Comparison of ENCODE assay signal across 1 cellular context in the genomic region with DNA sequence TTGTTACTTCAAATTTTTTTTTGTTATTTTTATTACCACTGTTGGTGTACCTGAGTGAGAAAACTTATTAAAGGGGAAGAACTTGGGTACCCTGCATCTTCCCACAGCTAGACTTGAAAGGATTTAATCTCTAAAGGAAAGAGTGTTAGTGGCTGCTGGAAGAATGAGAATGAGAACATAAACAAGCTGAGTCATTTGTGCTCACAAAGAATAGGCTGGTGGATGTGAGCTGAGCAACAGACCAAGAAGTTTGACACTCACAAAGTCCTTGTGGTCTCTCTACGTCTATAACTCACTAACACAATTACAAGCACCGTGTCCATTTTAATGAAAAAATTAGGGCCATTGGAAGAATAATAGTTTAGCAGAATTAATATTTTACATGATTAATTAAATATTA.
TF ChIP-seq lines count a peak whose summit lies in the region.

No MANE protein-coding gene starts in this region.

TF ChIP-seq in WTC11, 78 proteins besides CTCF, POLR2A, EP300 and RAD21 (continued from another document):
- TF ChIP-seq, protein P1, sequence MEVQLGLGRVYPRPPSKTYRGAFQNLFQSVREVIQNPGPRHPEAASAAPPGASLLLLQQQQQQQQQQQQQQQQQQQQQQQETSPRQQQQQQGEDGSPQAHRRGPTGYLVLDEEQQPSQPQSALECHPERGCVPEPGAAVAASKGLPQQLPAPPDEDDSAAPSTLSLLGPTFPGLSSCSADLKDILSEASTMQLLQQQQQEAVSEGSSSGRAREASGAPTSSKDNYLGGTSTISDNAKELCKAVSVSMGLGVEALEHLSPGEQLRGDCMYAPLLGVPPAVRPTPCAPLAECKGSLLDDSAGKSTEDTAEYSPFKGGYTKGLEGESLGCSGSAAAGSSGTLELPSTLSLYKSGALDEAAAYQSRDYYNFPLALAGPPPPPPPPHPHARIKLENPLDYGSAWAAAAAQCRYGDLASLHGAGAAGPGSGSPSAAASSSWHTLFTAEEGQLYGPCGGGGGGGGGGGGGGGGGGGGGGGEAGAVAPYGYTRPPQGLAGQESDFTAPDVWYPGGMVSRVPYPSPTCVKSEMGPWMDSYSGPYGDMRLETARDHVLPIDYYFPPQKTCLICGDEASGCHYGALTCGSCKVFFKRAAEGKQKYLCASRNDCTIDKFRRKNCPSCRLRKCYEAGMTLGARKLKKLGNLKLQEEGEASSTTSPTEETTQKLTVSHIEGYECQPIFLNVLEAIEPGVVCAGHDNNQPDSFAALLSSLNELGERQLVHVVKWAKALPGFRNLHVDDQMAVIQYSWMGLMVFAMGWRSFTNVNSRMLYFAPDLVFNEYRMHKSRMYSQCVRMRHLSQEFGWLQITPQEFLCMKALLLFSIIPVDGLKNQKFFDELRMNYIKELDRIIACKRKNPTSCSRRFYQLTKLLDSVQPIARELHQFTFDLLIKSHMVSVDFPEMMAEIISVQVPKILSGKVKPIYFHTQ (CRISPR knock-in tag; IDR thresholded peaks at IDR 0.05): no peak
- TF ChIP-seq FOXP1 (CRISPR knock-in tag; IDR thresholded peaks at IDR 0.05; ENCODE audit: borderline replicate concordance) (no peak), TEAD1 (CRISPR knock-in tag; IDR thresholded peaks at IDR 0.05) (no peak), ZNF232 (CRISPR knock-in tag; IDR thresholded peaks at IDR 0.05) (no peak), CREM (CRISPR knock-in tag; IDR thresholded peaks at IDR 0.05) (no peak), TCF7 (CRISPR knock-in tag; IDR thresholded peaks at IDR 0.05; ENCODE audit: low read depth) (no peak)
- TF ChIP-seq, protein P2, sequence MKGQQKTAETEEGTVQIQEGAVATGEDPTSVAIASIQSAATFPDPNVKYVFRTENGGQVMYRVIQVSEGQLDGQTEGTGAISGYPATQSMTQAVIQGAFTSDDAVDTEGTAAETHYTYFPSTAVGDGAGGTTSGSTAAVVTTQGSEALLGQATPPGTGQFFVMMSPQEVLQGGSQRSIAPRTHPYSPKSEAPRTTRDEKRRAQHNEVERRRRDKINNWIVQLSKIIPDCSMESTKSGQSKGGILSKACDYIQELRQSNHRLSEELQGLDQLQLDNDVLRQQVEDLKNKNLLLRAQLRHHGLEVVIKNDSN (CRISPR knock-in tag; IDR thresholded peaks at IDR 0.05): no peak
TF ChIP-seq in WTC11: peak in this region for 0.
